Comparison of ENCODE assay signal across 21 cellular contexts in genomic region chr11:125535585-125535984, GRCh38. TPM values are rescaled to one million over a fixed set of nuclear protein-coding genes. Genes with fewer than 3 reads are reported as not detected.
A peak's percentile ranks its signal among the peaks of the same experiment; 100 is the strongest.
DNase-seq lines count a peak whose midpoint lies in the region; ATAC-seq, FAIRE-seq and TF ChIP-seq lines count a peak whose summit lies in the region.
"Had no signal": no experiment of that assay in that cellular context is flagged by ENCODE, and none has a peak within 500 bp of the region (broad histone marks: within the 10 kb centered on the region; RNA-seq: fewer than 3 reads in every experiment).

No MANE protein-coding gene starts in this region.

- H3K4me3 ChIP-seq in K562 (no peak overlapping the region), left lung (no peak overlapping the region)
- H3K4me3 ChIP-seq: BLaER1, GM23248 had no signal

- CTCF ChIA-PET in K562 (lab: Yijun Ruan, JAX; ENCODE audit: low intra/inter-chr PET ratio), result no interaction called here

- BruUV-seq in K562 (replicated peaks; lab: Mats Ljungman, UMichigan), result no TSS peak

- ATAC-seq in K562 (no peak), left lung (no peak)
- ATAC-seq: CD8-positive, alpha-beta T cell had no signal

- no peaks in the 10 kb centered on the region for H3K79me2 ChIP-seq in K562 (ENCODE audit: control insufficient read depth, insufficient read depth, low read length)

- TF ChIP-seq POLR2A in K562 (conservative IDR thresholded peaks at IDR 0.05), result no peak

- TF ChIP-seq EP300 in K562 (IDR thresholded peaks at IDR 0.05; ENCODE audit: low read length), result no peak

- H3K9me3 ChIP-seq in K562 (replicated peaks; ENCODE audit: control insufficient read depth, insufficient read depth, low read depth, low read length), result no peaks in the 10 kb centered on the region
- no peaks in the 10 kb centered on the region for H3K9me3 ChIP-seq in left lung
- H3K9me3 ChIP-seq: BLaER1, Caco-2 had no signal

- DNase-seq in K562 (ENCODE audit: extremely low read depth in 1 of 4, low spot score in 3 of 4), result no peak
- peak; percentile 1 for DNase-seq in islet precursor cell
- no peak for DNase-seq in neural crest cell (ENCODE audit: low read depth, low spot score)
- DNase-seq in kidney glomerular epithelial cell (lab: John Stamatoyannopoulos, UW), result no peak
- no peak for DNase-seq in left lung
- DNase-seq in ACHN, result no peak
- DNase-seq: Caco-2; CD4-positive, CD25-positive, alpha-beta regulatory T cell; CD8-positive, alpha-beta T cell; DMS153; DND-41; GM23248; H7; HCEC 1CT had no signal

- no peak overlapping the region for H3K4me2 ChIP-seq in K562 (ENCODE audit: insufficient read depth, low read length)
- H3K4me2 ChIP-seq: BLaER1 had no signal

- in situ Hi-C loops in K562 (cut with MboI), result no loop called here
- in situ Hi-C loops in ACHN (cut with HindIII; ENCODE audit: low pct_ligation_motif_present, low pct_unique_long_range_greater_than_20kb, low sequenced_read_pairs), result no loop called here

- TF ChIP-seq CTCF in K562 (IDR thresholded peaks at IDR 0.05 in 2 of 3, conservative IDR thresholded peaks at IDR 0.05 in 1 of 3; ENCODE audit: insufficient read depth in 2 of 3, low read depth in 1 of 3, low read length in 3 of 3), result no peak
- no peak for TF ChIP-seq CTCF in neural crest cell (conservative IDR thresholded peaks at IDR 0.05)
- TF ChIP-seq CTCF in left lung (IDR thresholded peaks at IDR 0.05), result no peak

- H3K27me3 ChIP-seq in K562 (ENCODE audit: control insufficient read depth in 2 of 2, insufficient read depth in 2 of 2, low read length in 2 of 2) (no peaks in the 10 kb centered on the region), left lung (no peaks in the 10 kb centered on the region)
- H3K27me3 ChIP-seq: BLaER1 had no signal

- H2AFZ ChIP-seq in K562 (ENCODE audit: low read depth, low read length), result no peak overlapping the region
- H2AFZ ChIP-seq: GM23248 had no signal

- no peak for TF ChIP-seq RAD21 in K562 (CRISPR knock-in tag; conservative IDR thresholded peaks at IDR 0.05 in 1 of 2, IDR thresholded peaks at IDR 0.05 in 1 of 2)

- H3K4me1 ChIP-seq in K562 (replicated peaks in 1 of 2; ENCODE audit: control insufficient read depth in 2 of 2, insufficient read depth in 2 of 2, low read length in 2 of 2) (peaks cover 17 to 36% of the 10 kb centered on the region in 2 experiments), left lung (no peaks in the 10 kb centered on the region)
- H3K4me1 ChIP-seq: BLaER1, Caco-2 had no signal

- H3K27ac Mint-ChIP-seq in neural crest cell (ENCODE audit: unreplicated experiment), result no peak overlapping the region
- H3K27ac Mint-ChIP-seq: B cell; CD4-positive, CD25-positive, alpha-beta regulatory T cell; CD8-positive, alpha-beta T cell had no signal

- intact Hi-C loops in K562 (cut with micrococcal nuclease), result no loop called here
- intact Hi-C loops in left lung (cut with DNase I), result no loop called here

- no peak overlapping the region for H3K27ac ChIP-seq in K562 (ENCODE audit: extremely low read depth, low read depth, low read length)
- no peak overlapping the region for H3K27ac ChIP-seq in left lung
- H3K27ac ChIP-seq: BLaER1, C4-2B, GM23248 had no signal

- H3K4me1 Mint-ChIP-seq in neural crest cell, result peaks cover 7% of the 10 kb centered on the region
- H3K4me1 Mint-ChIP-seq: B cell; CD4-positive, CD25-positive, alpha-beta regulatory T cell had no signal

- POLR2A ChIA-PET in K562 (lab: Yijun Ruan, JAX), result interaction anchor here (0.7 kb wide), 1 partner anchor 663 kb away, joined by 3 read pairs; no protein-coding TSS in a partner anchor

- H3K9me1 ChIP-seq in K562 (ENCODE audit: control insufficient read depth, insufficient read depth, low read length), result no peaks in the 10 kb centered on the region

- no peaks in the 10 kb centered on the region for H3K36me3 Mint-ChIP-seq in neural crest cell (ENCODE audit: low read depth)
- H3K36me3 Mint-ChIP-seq: CD4-positive, CD25-positive, alpha-beta regulatory T cell; CD8-positive, alpha-beta T cell had no signal

- H3K27me3 Mint-ChIP-seq in neural crest cell (ENCODE audit: low read depth), result peaks cover 3% of the 10 kb centered on the region

- H3K4me3 Mint-ChIP-seq in neural crest cell, result peak overlapping the region; percentile 38
- H3K4me3 Mint-ChIP-seq: B cell; CD4-positive, CD25-positive, alpha-beta regulatory T cell; CD8-positive, alpha-beta T cell had no signal

- H3K9ac ChIP-seq in K562 (ENCODE audit: insufficient read depth in 1 of 2, low read depth in 2 of 2, low read length in 2 of 2), result no peak overlapping the region
- H3K9ac ChIP-seq: BLaER1, GM23248 had no signal

- H3K9me3 Mint-ChIP-seq in neural crest cell, result peaks cover 4% of the 10 kb centered on the region
- H3K9me3 Mint-ChIP-seq: CD4-positive, CD25-positive, alpha-beta regulatory T cell; CD8-positive, alpha-beta T cell had no signal

- H4K20me1 ChIP-seq in K562 (replicated peaks; ENCODE audit: control insufficient read depth, insufficient read depth, low read length), result no peaks in the 10 kb centered on the region
- H4K20me1 ChIP-seq: BLaER1 had no signal

- H3K36me3 ChIP-seq in K562 (ENCODE audit: control insufficient read depth, insufficient read depth, low read length) (no peaks in the 10 kb centered on the region), left lung (no peaks in the 10 kb centered on the region)
- H3K36me3 ChIP-seq: BLaER1 had no signal

- no peak for FAIRE-seq in K562 (lab: Jason Lieb, UNC)
- FAIRE-seq: G401.6, GM12892, GM19239, H1 had no signal

- WGBS in K562 (ENCODE audit: insufficient coverage, low coverage, missing lambda C conversion rate), result 14% methylated on average over 1 of the region's 1 CpG

TF ChIP-seq in K562, 482 proteins besides CTCF, POLR2A, EP300 and RAD21 (continues in another document):
- TF ChIP-seq EWSR1 (IDR thresholded peaks at IDR 0.05; ENCODE audit: borderline replicate concordance, low read depth, partially characterized antibody) (no peak), ZC3H11A (IDR thresholded peaks at IDR 0.05; ENCODE audit: low read depth, low read length) (no peak)

RNA-seq across cellular contexts. Expression of gene EI24, which starts 33.7 kb away (rescaled TPM):
- total RNA-seq in K562 (2011; cell fraction: chromatin; rRNA removed; ENCODE audit: low replicate concordance), result 79.5 and 79.6 TPM in 2 replicates
- 86.2 and 96.6 TPM in 2 replicates for total RNA-seq in K562 (2011; cell fraction: nucleolus; rRNA removed)
- total RNA-seq in K562 (2011; cell fraction: nucleoplasm; rRNA removed), result 142 and 189 TPM in 2 replicates
- 151 and 192 TPM in 2 replicates for total RNA-seq in K562 (2014; rRNA removed)
- 187 and 198 TPM in 2 replicates for total RNA-seq in K562 (2014; rRNA removed; fragmentation: Illumina TruSeq; extraction: Trizol)
- total RNA-seq in K562 (2015; rRNA removed; fragmentation: Illumina TruSeq; extraction: Trizol), result 160 and 168 TPM in 2 replicates
- total RNA-seq in K562 (2021), result 159 and 165 TPM in 2 replicates
- 128 and 239 TPM in 2 replicates for polyA plus RNA-seq in K562 (2011; rRNA removed)
- polyA plus RNA-seq in K562 (2011; cell fraction: cytosol; rRNA removed), result 178 and 192 TPM in 2 replicates
- polyA plus RNA-seq in K562 (2011; cell fraction: nucleus; rRNA removed), result 52.1 and 69.8 TPM in 2 replicates
- 121 and 150 TPM in 2 replicates for polyA plus RNA-seq in K562 (2012)
- polyA plus RNA-seq in K562 (2014; fragmentation: Illumina TruSeq; extraction: Trizol), result 249 and 260 TPM in 2 replicates
- 10 to 100 TPM; 50.4 to 72.2 TPM for polyA plus RNA-seq in K562 (2014; fragmentation: Nextera tagmentation; extraction: Ambion mirVana)
- 182 and 210 TPM in 2 replicates for polyA plus RNA-seq in K562 (2014; rRNA removed)
- polyA minus RNA-seq in K562 (2011; rRNA and poly(A)+ RNA removed), result 155 and 274 TPM in 2 replicates
- polyA minus RNA-seq in K562 (2011; cell fraction: cytosol; rRNA and poly(A)+ RNA removed), result 34.8 and 79.5 TPM in 2 replicates
- polyA minus RNA-seq in K562 (2011; cell fraction: nucleus; rRNA and poly(A)+ RNA removed), result 17.2 and 23.3 TPM in 2 replicates
- 114 and 121 TPM in 2 replicates for total RNA-seq in neural crest cell
- total RNA-seq in left lung, result 10 to 100 TPM; 89.0 to 92.9 TPM

RNA-seq across cellular contexts. Expression of gene FEZ1, which starts 39.5 kb away (rescaled TPM):
- 4.1 and 5.5 TPM in 2 replicates for total RNA-seq in K562 (2011; cell fraction: chromatin; rRNA removed; ENCODE audit: low replicate concordance)
- 1.3 and 1.6 TPM in 2 replicates for total RNA-seq in K562 (2011; cell fraction: nucleolus; rRNA removed)
- 5.9 and 6.2 TPM in 2 replicates for total RNA-seq in K562 (2011; cell fraction: nucleoplasm; rRNA removed)
- total RNA-seq in K562 (2014; rRNA removed), result 6.7 and 10.0 TPM in 2 replicates
- 7.5 and 8.5 TPM in 2 replicates for total RNA-seq in K562 (2014; rRNA removed; fragmentation: Illumina TruSeq; extraction: Trizol)
- 8.1 and 8.8 TPM in 2 replicates for total RNA-seq in K562 (2015; rRNA removed; fragmentation: Illumina TruSeq; extraction: Trizol)
- total RNA-seq in K562 (2021), result 7.9 and 8.2 TPM in 2 replicates
- polyA plus RNA-seq in K562 (2011; rRNA removed), result 10.6 and 13.0 TPM in 2 replicates
- 7.9 and 11.9 TPM in 2 replicates for polyA plus RNA-seq in K562 (2011; cell fraction: cytosol; rRNA removed)
- 4.2 and 9.9 TPM in 2 replicates for polyA plus RNA-seq in K562 (2011; cell fraction: nucleus; rRNA removed)
- polyA plus RNA-seq in K562 (2012), result 11.3 and 11.6 TPM in 2 replicates
- 9.2 and 11.2 TPM in 2 replicates for polyA plus RNA-seq in K562 (2014; fragmentation: Illumina TruSeq; extraction: Trizol)
- 1 to 10 TPM; 4.6 to 5.1 TPM for polyA plus RNA-seq in K562 (2014; fragmentation: Nextera tagmentation; extraction: Ambion mirVana)
- polyA plus RNA-seq in K562 (2014; rRNA removed), result 6.6 and 9.2 TPM in 2 replicates
- 7.7 and 14.4 TPM in 2 replicates for polyA minus RNA-seq in K562 (2011; rRNA and poly(A)+ RNA removed)
- 4.2 and 6.9 TPM in 2 replicates for polyA minus RNA-seq in K562 (2011; cell fraction: cytosol; rRNA and poly(A)+ RNA removed)
- 0.94 and 4.2 TPM in 2 replicates for polyA minus RNA-seq in K562 (2011; cell fraction: nucleus; rRNA and poly(A)+ RNA removed)
- total RNA-seq in neural crest cell, result 127 and 136 TPM in 2 replicates
- 10 to 100 TPM; 31.8 to 41.1 TPM for total RNA-seq in left lung

RNA-seq across cellular contexts. Expression of gene STT3A, which starts 57.1 kb away (rescaled TPM):
- 340 and 391 TPM in 2 replicates for total RNA-seq in K562 (2011; cell fraction: chromatin; rRNA removed; ENCODE audit: low replicate concordance)
- 528 and 545 TPM in 2 replicates for total RNA-seq in K562 (2011; cell fraction: nucleolus; rRNA removed)
- total RNA-seq in K562 (2011; cell fraction: nucleoplasm; rRNA removed), result 415 and 429 TPM in 2 replicates
- total RNA-seq in K562 (2014; rRNA removed) (70.7 and 95.7 TPM in 2 replicates), K562 (2014; rRNA removed; fragmentation: Illumina TruSeq; extraction: Trizol) (192 and 210 TPM in 2 replicates), K562 (2015; rRNA removed; fragmentation: Illumina TruSeq; extraction: Trizol) (159 and 165 TPM in 2 replicates), K562 (2021) (148 and 167 TPM in 2 replicates), neural crest cell (133 and 144 TPM in 2 replicates), left lung (100 to 1,000 TPM; 153 to 200 TPM)
- polyA plus RNA-seq in K562 (2011; rRNA removed) (208 and 296 TPM in 2 replicates), K562 (2014; fragmentation: Illumina TruSeq; extraction: Trizol) (170 and 212 TPM in 2 replicates), K562 (2014; fragmentation: Nextera tagmentation; extraction: Ambion mirVana) (100 to 1,000 TPM; 197 to 330 TPM), K562 (2014; rRNA removed) (73.3 and 108 TPM in 2 replicates)
- polyA plus RNA-seq in K562 (2011; cell fraction: cytosol; rRNA removed), result 224 and 257 TPM in 2 replicates
- polyA plus RNA-seq in K562 (2011; cell fraction: nucleus; rRNA removed), result 171 and 194 TPM in 2 replicates
- 171 and 200 TPM in 2 replicates for polyA plus RNA-seq in K562 (2012)
- 589 and 1,261 TPM in 2 replicates for polyA minus RNA-seq in K562 (2011; rRNA and poly(A)+ RNA removed)
- 132 and 273 TPM in 2 replicates for polyA minus RNA-seq in K562 (2011; cell fraction: cytosol; rRNA and poly(A)+ RNA removed)
- 106 and 141 TPM in 2 replicates for polyA minus RNA-seq in K562 (2011; cell fraction: nucleus; rRNA and poly(A)+ RNA removed)
